19 cellular contexts compared by ENCODE assay signal in genomic region chr7:25361863-25362262, GRCh38.
A peak's percentile ranks its signal among the peaks of the same experiment; 100 is the strongest.
DNase-seq lines count a peak whose midpoint lies in the region; ATAC-seq and TF ChIP-seq lines count a peak whose summit lies in the region.
"Had no signal": no experiment of that assay in that cellular context is flagged by ENCODE, and none has a peak within 500 bp of the region (broad histone marks: within the 10 kb centered on the region; RNA-seq: fewer than 3 reads in every experiment).

No MANE protein-coding gene starts in this region.

- H3K4me1 ChIP-seq in mammary epithelial cell (ENCODE audit: insufficient read depth, low read length) (no peaks in the 10 kb centered on the region), gastroesophageal sphincter (peaks cover 0 to 4% (median 0%) of the 10 kb centered on the region in 3 donors)
- no peaks in the 10 kb centered on the region for H3K4me1 ChIP-seq in CD4-positive, alpha-beta memory T cell (ENCODE audit: insufficient read depth, low read length)

- no peak for TF ChIP-seq EP300 in gastroesophageal sphincter (IDR thresholded peaks at IDR 0.05)

- POLR2A ChIA-PET in MCF 10A (lab: Yijun Ruan, JAX), result interaction anchor here (1.0 kb wide), 1 partner anchor 9 kb away, joined by 5 read pairs; no protein-coding TSS in a partner anchor
- POLR2A ChIA-PET in CD4-positive, alpha-beta memory T cell (lab: Charles Lee; ENCODE audit: partially characterized antibody), result no interaction called here

- TF ChIP-seq POLR2A in gastroesophageal sphincter (IDR thresholded peaks at IDR 0.05), result no peak

- intact Hi-C loops in MCF 10A (cut with micrococcal nuclease), result no loop called here
- intact Hi-C loops in mammary epithelial cell (cut with micrococcal nuclease), result no loop called here
- intact Hi-C loops in CD4-positive, alpha-beta memory T cell (cut with micrococcal nuclease), result no loop called here

- DNase-seq in MCF 10A (ENCODE audit: unreplicated experiment) (peak; percentile 33), mammary epithelial cell (no peak)
- no peak for DNase-seq in CD4-positive, alpha-beta memory T cell
- DNase-seq: ACHN, GF-D8, NCI-H1105 treated with DMSO at 0.1 percent for 48 hours, NCI-H1694, NCI-H2171 treated with DMSO at 0.1 percent for 48 hours, NCI-H446, NCI-H774, PC-3, RPMI8226, SHP77 treated with DMSO at 0.1 percent for 48 hours, SK-N-SH had no signal

- no peaks in the 10 kb centered on the region for H3K9me3 Mint-ChIP-seq in MCF 10A (ENCODE audit: unreplicated experiment)
- peaks cover 0 to 15% (median 7%) of the 10 kb centered on the region in 5 experiments for H3K9me3 Mint-ChIP-seq in brain
- peaks cover 0 to 2% (median 0%) of the 10 kb centered on the region in 8 donors for H3K9me3 Mint-ChIP-seq in CD4-positive, alpha-beta memory T cell

- ATAC-seq in gastroesophageal sphincter, result peak; percentile 31
- no peak for ATAC-seq in HG02763 (IDR thresholded peaks at IDR 0.05; ENCODE audit: unreplicated experiment)
- no peak for ATAC-seq in GM18858 (IDR thresholded peaks at IDR 0.05; ENCODE audit: unreplicated experiment)
- ATAC-seq: PC-3 had no signal

- H3K27ac Mint-ChIP-seq in MCF 10A (ENCODE audit: low read depth, unreplicated experiment) (no peak overlapping the region), brain (peak overlapping the region in 3 of 5 experiments; percentile 54 to 97 (median 60))
- no peak overlapping the region for H3K27ac Mint-ChIP-seq in CD4-positive, alpha-beta memory T cell
- H3K27ac Mint-ChIP-seq: CD14-positive monocyte had no signal

- 15% methylated on average over 1 of the region's 1 CpG for WGBS in mammary epithelial cell (ENCODE audit: low coverage, missing lambda C conversion rate)
- WGBS in gastroesophageal sphincter (ENCODE audit: low coverage in 1 of 2), 2 donors, result 50 to 60% methylated on average over 1 of the region's 1 CpG

- no peaks in the 10 kb centered on the region for H3K36me3 ChIP-seq in mammary epithelial cell (ENCODE audit: insufficient read depth, low read length)
- H3K36me3 ChIP-seq in gastroesophageal sphincter, result no peaks in the 10 kb centered on the region
- no peaks in the 10 kb centered on the region for H3K36me3 ChIP-seq in CD4-positive, alpha-beta memory T cell (ENCODE audit: insufficient read depth, low read length)

- no TSS peak for BruUV-seq in MCF 10A (replicated peaks; lab: Mats Ljungman, UMichigan)
- BruUV-seq in mammary epithelial cell (replicated peaks; lab: Mats Ljungman, UMichigan), result no TSS peak

- CTCF ChIA-PET in MCF 10A (lab: Yijun Ruan, JAX) (interaction anchor here (0.6 kb wide), 1 partner anchor 145 kb away, joined by 3 read pairs; no protein-coding TSS in a partner anchor), mammary epithelial cell (lab: Charles Lee; ENCODE audit: low non-redundant PET) (interaction anchor here (0.7 kb wide), 1 partner anchor 204 kb away, joined by 3 read pairs; no protein-coding TSS in a partner anchor)
- CTCF ChIA-PET in CD4-positive, alpha-beta memory T cell (lab: Charles Lee; ENCODE audit: partially characterized antibody), result no interaction called here

- in situ Hi-C loops in mammary epithelial cell (cut with MboI; ENCODE audit: low sequenced_read_pairs in 2 of 2), result no loop called here

- H3K4me3 ChIP-seq in mammary epithelial cell (replicated peaks in 1 of 3; ENCODE audit: insufficient read depth in 1 of 3, low read depth in 2 of 3, low read length in 3 of 3) (no peak overlapping the region), gastroesophageal sphincter (no peak overlapping the region)
- no peak overlapping the region for H3K4me3 ChIP-seq in CD4-positive, alpha-beta memory T cell (ENCODE audit: low read length in 2 of 2)

- H3K4me2 ChIP-seq in mammary epithelial cell (ENCODE audit: insufficient read depth, low read depth, low read length), result no peak overlapping the region
- H3K4me2 ChIP-seq: SK-N-SH had no signal

- H3K27ac ChIP-seq in mammary epithelial cell (ENCODE audit: insufficient read depth, low read depth, low read length) (no peak overlapping the region), gastroesophageal sphincter (no peak overlapping the region)
- H3K27ac ChIP-seq in CD4-positive, alpha-beta memory T cell (ENCODE audit: low read depth, low read length), result no peak overlapping the region

- H3K9me3 ChIP-seq in mammary epithelial cell (replicated peaks; ENCODE audit: insufficient read depth, low read length) (no peaks in the 10 kb centered on the region), gastroesophageal sphincter (no peaks in the 10 kb centered on the region)
- H3K9me3 ChIP-seq in CD4-positive, alpha-beta memory T cell (ENCODE audit: control insufficient read depth in 1 of 2, low read length in 2 of 2), result no peaks in the 10 kb centered on the region
- H3K9me3 ChIP-seq: SK-N-SH had no signal

- no peak overlapping the region for H2AFZ ChIP-seq in mammary epithelial cell (ENCODE audit: low read depth, low read length)

- H3K36me3 Mint-ChIP-seq in MCF 10A (ENCODE audit: insufficient read depth, unreplicated experiment) (no peaks in the 10 kb centered on the region), brain (peaks cover 6% of the 10 kb centered on the region)
- H3K36me3 Mint-ChIP-seq in CD4-positive, alpha-beta memory T cell, result no peaks in the 10 kb centered on the region
- H3K36me3 Mint-ChIP-seq: CD14-positive monocyte had no signal

- no peaks in the 10 kb centered on the region for H3K79me2 ChIP-seq in mammary epithelial cell (ENCODE audit: insufficient read depth, low read length)

- TF ChIP-seq CTCF in MCF 10A (IDR thresholded peaks at IDR 0.05; ENCODE audit: unreplicated experiment) (no peak), mammary epithelial cell (conservative IDR thresholded peaks at IDR 0.05 in 1 of 2, IDR thresholded peaks at IDR 0.05 in 1 of 2; ENCODE audit: extremely low read depth in 1 of 2, insufficient read depth in 1 of 2, low read depth in 1 of 2, low read length in 2 of 2) (no peak), brain (conservative IDR thresholded peaks at IDR 0.05) (no peak), gastroesophageal sphincter (IDR thresholded peaks at IDR 0.05) (no peak)

- dilution Hi-C loops in mammary epithelial cell (cut with HindIII; ENCODE audit: low sequenced_read_pairs), result loop anchor here (5.0 kb wide), 1 partner anchor 50 kb away; no protein-coding TSS in a partner anchor

- H3K4me3 Mint-ChIP-seq in MCF 10A (ENCODE audit: unreplicated experiment), result no peak overlapping the region
- no peak overlapping the region for H3K4me3 Mint-ChIP-seq in brain
- H3K4me3 Mint-ChIP-seq in CD4-positive, alpha-beta memory T cell, result no peak overlapping the region
- H3K4me3 Mint-ChIP-seq: CD14-positive monocyte had no signal

- no peak overlapping the region for H3K9ac ChIP-seq in mammary epithelial cell (ENCODE audit: insufficient read depth, low read length)
- H3K9ac ChIP-seq: SK-N-SH had no signal

- H3K27me3 ChIP-seq in mammary epithelial cell (ENCODE audit: insufficient read depth, low read length) (peaks cover 2% of the 10 kb centered on the region), gastroesophageal sphincter (no peaks in the 10 kb centered on the region)
- H3K27me3 ChIP-seq in CD4-positive, alpha-beta memory T cell (ENCODE audit: insufficient read depth, low read length), result no peaks in the 10 kb centered on the region

- H3K4me1 Mint-ChIP-seq in MCF 10A (ENCODE audit: insufficient read depth, unreplicated experiment) (no peaks in the 10 kb centered on the region), brain (peaks cover 53% of the 10 kb centered on the region)
- H3K4me1 Mint-ChIP-seq in CD4-positive, alpha-beta memory T cell, result peaks cover 0 to 4% (median 1%) of the 10 kb centered on the region in 4 donors
- H3K4me1 Mint-ChIP-seq: CD14-positive monocyte had no signal

- no peaks in the 10 kb centered on the region for H4K20me1 ChIP-seq in mammary epithelial cell (ENCODE audit: insufficient read depth, low read length)

- peaks cover 68% of the 10 kb centered on the region for H3K27me3 Mint-ChIP-seq in MCF 10A (ENCODE audit: insufficient read depth, unreplicated experiment)
- no peaks in the 10 kb centered on the region for H3K27me3 Mint-ChIP-seq in brain
- H3K27me3 Mint-ChIP-seq in CD4-positive, alpha-beta memory T cell, result peaks cover 1 to 2% of the 10 kb centered on the region in 2 donors

Comparison
In these comparisons a context has a peak if more than half of its experiments do, and no peak if none do; other contexts are left out.
1. H3K27ac Mint-ChIP-seq: peak in brain (3 of 5); none in MCF 10A (single experiment) and CD4-positive, alpha-beta memory T cell (0 of 7).